ENCODE assay signal across 26 cellular contexts in genomic region chr10:95566121-95566520, GRCh38. TPM values are rescaled to one million over a fixed set of nuclear protein-coding genes. Genes with fewer than 3 reads are reported as not detected.
DNase-seq lines count a peak whose midpoint lies in the region; ATAC-seq and TF ChIP-seq lines count a peak whose summit lies in the region.
"Had no signal": no experiment of that assay in that cellular context is flagged by ENCODE, and none has a peak within 500 bp of the region (broad histone marks: within the 10 kb centered on the region; RNA-seq: fewer than 3 reads in every experiment).

No MANE protein-coding gene starts in this region.

- peaks cover 4% of the 10 kb centered on the region; the same call in 1 of the 2 replicates for H3F3A ChIP-seq in GM23338 (replicated peaks; ENCODE audit: low read depth)

- H3K36me3 ChIP-seq in GM23338 (ENCODE audit: insufficient read depth), result no peaks in the 10 kb centered on the region
- no peaks in the 10 kb centered on the region for H3K36me3 ChIP-seq in esophagus squamous epithelium
- no peaks in the 10 kb centered on the region for H3K36me3 ChIP-seq in stomach
- no peaks in the 10 kb centered on the region for H3K36me3 ChIP-seq in right lobe of liver
- H3K36me3 ChIP-seq: BE2C had no signal

- peaks cover 4% of the 10 kb centered on the region; the same call in 1 of the 2 replicates for H3K9me2 ChIP-seq in GM23338 (ENCODE audit: insufficient read depth)

- H3K4me1 Mint-ChIP-seq in GM23338, result peaks cover 10% of the 10 kb centered on the region; the same call in 2 of the 3 replicates
- peaks cover 20% of the 10 kb centered on the region for H3K4me1 Mint-ChIP-seq in nephron
- H3K4me1 Mint-ChIP-seq in activated T-helper 17 cell treated with anti-CD3 and anti-CD28 coated beads, Interleukin-2, amount 50 U/mL, for 72 hours, result no peaks in the 10 kb centered on the region

- intact Hi-C loops in esophagus squamous epithelium (cut with DNase I) (no loop called here), stomach (cut with DNase I; ENCODE audit: low total_unique reads) (no loop called here), right lobe of liver (cut with DNase I) (loop anchor here in 1 of 2 donors (10.0 kb wide), 1 partner anchor 131 kb away; no protein-coding TSS in a partner anchor)

- no peaks in the 10 kb centered on the region for H3K36me3 Mint-ChIP-seq in GM23338 (ENCODE audit: low read depth)
- no peaks in the 10 kb centered on the region for H3K36me3 Mint-ChIP-seq in nephron (ENCODE audit: low read depth)
- no peaks in the 10 kb centered on the region for H3K36me3 Mint-ChIP-seq in activated T-helper 17 cell treated with anti-CD3 and anti-CD28 coated beads, Interleukin-2, amount 50 U/mL, for 72 hours (ENCODE audit: low read depth)
- H3K36me3 Mint-ChIP-seq: CD14-positive monocyte, IgD-negative memory B cell had no signal

- ATAC-seq in GM23338, result no peak
- no peak for ATAC-seq in right lobe of liver
- no peak for ATAC-seq in activated T-helper 17 cell treated with anti-CD3 and anti-CD28 coated beads, Interleukin-2, amount 50 U/mL, for 72 hours (replicated peaks)
- ATAC-seq: PC-3 had no signal

- H3K27me3 ChIP-seq in GM23338 (ENCODE audit: insufficient read depth), result no peaks in the 10 kb centered on the region
- H3K27me3 ChIP-seq in esophagus squamous epithelium, result no peaks in the 10 kb centered on the region
- no peaks in the 10 kb centered on the region for H3K27me3 ChIP-seq in stomach
- H3K27me3 ChIP-seq in right lobe of liver, result no peaks in the 10 kb centered on the region
- H3K27me3 ChIP-seq: BE2C had no signal

- 73 to 74% methylated on average over 6 of the region's 6 CpGs for WGBS in esophagus squamous epithelium, 2 donors
- 76 to 87% (median 83%) methylated on average over 6 of the region's 6 CpGs for WGBS in stomach, 5 donors
- 91% methylated on average over 6 of the region's 6 CpGs for WGBS in right lobe of liver (ENCODE audit: insufficient coverage, low coverage, low lambda C conversion rate, missing lambda C conversion rate)

- no peak overlapping the region for H3K27ac Mint-ChIP-seq in GM23338
- H3K27ac Mint-ChIP-seq in nephron, result peak overlapping the region in 2 of 3 experiments; percentile 32 to 79
- no peak overlapping the region for H3K27ac Mint-ChIP-seq in activated T-helper 17 cell treated with anti-CD3 and anti-CD28 coated beads, Interleukin-2, amount 50 U/mL, for 72 hours
- H3K27ac Mint-ChIP-seq: CD14-positive monocyte, IgD-negative memory B cell had no signal

- H3K79me2 ChIP-seq in GM23338 (replicated peaks; ENCODE audit: insufficient read depth), result no peaks in the 10 kb centered on the region

- H3K27me3 Mint-ChIP-seq in GM23338 (ENCODE audit: insufficient read depth, low read depth, poor library complexity), result peaks cover 3% of the 10 kb centered on the region
- H3K27me3 Mint-ChIP-seq in nephron (ENCODE audit: low read depth), result peaks cover 5% of the 10 kb centered on the region
- H3K27me3 Mint-ChIP-seq in activated T-helper 17 cell treated with anti-CD3 and anti-CD28 coated beads, Interleukin-2, amount 50 U/mL, for 72 hours, result no peaks in the 10 kb centered on the region

- H3K9me3 Mint-ChIP-seq in GM23338 (no peaks in the 10 kb centered on the region), nephron (no peaks in the 10 kb centered on the region)
- H3K9me3 Mint-ChIP-seq in activated T-helper 17 cell treated with anti-CD3 and anti-CD28 coated beads, Interleukin-2, amount 50 U/mL, for 72 hours, result no peaks in the 10 kb centered on the region
- H3K9me3 Mint-ChIP-seq: CD14-positive monocyte, IgD-negative memory B cell had no signal

- H3K27ac ChIP-seq in GM23338 (ENCODE audit: low read depth) (no peak overlapping the region), esophagus squamous epithelium (peak overlapping the region in 3 of 4 donors; percentile 27 to 70 (median 67)), stomach (peak overlapping the region in 4 of 5 donors; percentile 27 to 72 (median 44)), right lobe of liver (no peak overlapping the region)
- H3K27ac ChIP-seq: HL-60 had no signal

- H2AFZ ChIP-seq in GM23338, result peak overlapping the region; percentile 26; the same call in 1 of the 2 replicates

- H3K4me3 Mint-ChIP-seq in GM23338 (no peak overlapping the region), nephron (no peak overlapping the region)
- H3K4me3 Mint-ChIP-seq in activated T-helper 17 cell treated with anti-CD3 and anti-CD28 coated beads, Interleukin-2, amount 50 U/mL, for 72 hours, result no peak overlapping the region
- H3K4me3 Mint-ChIP-seq: CD14-positive monocyte, IgD-negative memory B cell had no signal

- H3K4me1 ChIP-seq in GM23338 (ENCODE audit: insufficient read depth) (no peaks in the 10 kb centered on the region), esophagus squamous epithelium (peaks cover 0 to 14% (median 5%) of the 10 kb centered on the region in 3 donors), stomach (peaks cover 5 to 26% (median 16%) of the 10 kb centered on the region in 4 donors), right lobe of liver (no peaks in the 10 kb centered on the region)
- H3K4me1 ChIP-seq: BE2C had no signal

- DNase-seq in GM23338 (ENCODE audit: low spot score), result no peak
- no peak for DNase-seq in esophagus squamous epithelium (lab: John Stamatoyannopoulos, UW)
- DNase-seq in stomach, result no peak
- no peak for DNase-seq in activated effector memory CD4-positive, alpha-beta T cell treated with Interleukin-2 at 50 U/mL for 16 hours
- no peak for DNase-seq in right lobe of liver
- DNase-seq in NCI-H345 treated with DMSO at 0.1 percent for 48 hours (lab: John Stamatoyannopoulos, UW; ENCODE audit: unreplicated experiment), result no peak
- DNase-seq: 8988T, ACHN, BE2C, Calu3, DMS79 treated with DMSO at 0.1 percent for 48 hours, GF-D8, H7, NCI-H1092 treated with DMSO at 0.1 percent for 48 hours, NCI-H1436 treated with DMSO at 0.1 percent for 48 hours, NCI-H187 treated with DMSO at 0.1 percent for 48 hours, NCI-H2171 treated with DMSO at 0.1 percent for 48 hours, NCI-H345, NCI-H524, NCI-H774, PC-3 had no signal

- no peaks in the 10 kb centered on the region for H3K9me3 ChIP-seq in esophagus squamous epithelium
- H3K9me3 ChIP-seq in stomach, result no peaks in the 10 kb centered on the region
- no peaks in the 10 kb centered on the region for H3K9me3 ChIP-seq in right lobe of liver
- H3K9me3 ChIP-seq: BE2C had no signal

- no peak overlapping the region for H3K4me2 ChIP-seq in GM23338

- H4K20me1 ChIP-seq in GM23338 (replicated peaks; ENCODE audit: insufficient read depth), result no peaks in the 10 kb centered on the region

- no peak for TF ChIP-seq CTCF in GM23338 (conservative IDR thresholded peaks at IDR 0.05; ENCODE audit: low read depth in 2 of 2)
- TF ChIP-seq CTCF in esophagus squamous epithelium (IDR thresholded peaks at IDR 0.05), result no peak
- TF ChIP-seq CTCF in nephron (IDR thresholded peaks at IDR 0.05; ENCODE audit: unreplicated experiment in 3 of 3), result no peak
- no peak for TF ChIP-seq CTCF in stomach (IDR thresholded peaks at IDR 0.05)
- no peak for TF ChIP-seq CTCF in right lobe of liver (IDR thresholded peaks at IDR 0.05)

- no peak for TF ChIP-seq EP300 in stomach (IDR thresholded peaks at IDR 0.05)

- TF ChIP-seq POLR2A in esophagus squamous epithelium (IDR thresholded peaks at IDR 0.05) (no peak), stomach (IDR thresholded peaks at IDR 0.05) (no peak), right lobe of liver (IDR thresholded peaks at IDR 0.05) (no peak)

- H3K4me3 ChIP-seq in GM23338 (no peak overlapping the region), esophagus squamous epithelium (no peak overlapping the region), stomach (no peak overlapping the region), right lobe of liver (no peak overlapping the region)

TF ChIP-seq in GM23338, 12 proteins besides CTCF, POLR2A, EP300 and RAD21 (continues in another document):
- TF ChIP-seq ETS1 (IDR thresholded peaks at IDR 0.05) (no peak), REST (IDR thresholded peaks at IDR 0.05; ENCODE audit: unreplicated experiment) (no peak), ZNF331 (CRISPR knock-in tag; IDR thresholded peaks at IDR 0.05; ENCODE audit: low read depth) (no peak)

RNA-seq across cellular contexts. Expression of gene SORBS1, which starts 5.0 kb away (rescaled TPM):
- total RNA-seq in GM23338 (2014; rRNA removed; shearing (Covaris generic)), result 35.9 and 47.7 TPM in 2 replicates
- polyA plus RNA-seq in GM23338 (2016; fragmentation: Nextera tagmentation; extraction: Ambion mirVana), result 50.5 and 51.5 TPM in 2 replicates
- 100 to 1,000 TPM in 1 of 4 donors, 10 to 100 TPM in 3; 23.3 to 359 (median 72.2) TPM for total RNA-seq in esophagus squamous epithelium
- 100 to 1,000 TPM in 4 of 5 donors, 10 to 100 TPM in 1; 44.9 to 713 (median 440) TPM for total RNA-seq in stomach
- 10 to 100 TPM; 34.4 to 94.8 (median 42.0) TPM for polyA plus RNA-seq in stomach
- total RNA-seq in right lobe of liver, result 10 to 100 TPM; 56.4 to 97.9 (median 76.5) TPM
- 1 to 10 TPM; 1.1 to 3.4 TPM for total RNA-seq in activated T-helper 17 cell treated with anti-CD3 and anti-CD28 coated beads, Interleukin-2, amount 50 U/mL, for 72 hours

Comparison
In these comparisons a context has a peak if more than half of its experiments do, and no peak if none do; other contexts are left out.
1. H3K27ac ChIP-seq: peak in esophagus squamous epithelium (3 of 4) and stomach (4 of 5); none in GM23338 (single experiment) and right lobe of liver (0 of 3).
2. H3K27ac Mint-ChIP-seq: peak in nephron (2 of 3); none in GM23338 (single experiment) and activated T-helper 17 cell treated with anti-CD3 and anti-CD28 coated beads, Interleukin-2, amount 50 U/mL, for 72 hours (single experiment).